Comparison of ENCODE assay signal across 22 cellular contexts in the genomic region with DNA sequence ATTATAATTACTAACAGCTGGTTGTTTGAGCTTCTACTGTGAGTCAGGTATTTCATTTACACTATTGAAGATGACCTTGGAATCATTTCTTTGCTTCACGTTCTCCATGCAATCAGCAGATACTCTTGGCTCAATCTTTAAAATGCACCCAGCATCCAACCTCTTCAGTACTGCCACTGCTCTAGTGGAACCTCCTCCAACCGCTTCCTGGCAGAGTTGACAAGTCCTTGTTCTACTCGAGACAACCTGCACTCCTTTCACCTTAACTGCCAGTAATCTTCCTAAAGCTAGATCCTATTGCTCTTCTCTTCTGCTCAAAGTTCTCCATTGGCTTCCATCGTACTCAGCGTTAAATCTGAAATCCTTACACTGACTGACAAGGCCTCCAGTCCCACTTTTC.
DNase-seq lines count a peak whose midpoint lies in the region; ATAC-seq and TF ChIP-seq lines count a peak whose summit lies in the region.
"Had no signal": no experiment of that assay in that cellular context is flagged by ENCODE, and none has a peak within 500 bp of the region (broad histone marks: within the 10 kb centered on the region; RNA-seq: fewer than 3 reads in every experiment).

No MANE protein-coding gene starts in this region.

- H3K27me3 ChIP-seq in Panc1 (ENCODE audit: control insufficient read depth, insufficient read depth, low read length) (no peaks in the 10 kb centered on the region), osteoblast (ENCODE audit: insufficient read depth, low read length) (no peaks in the 10 kb centered on the region), thyroid gland (no peaks in the 10 kb centered on the region)
- H3K27me3 ChIP-seq: BE2C, BLaER1 had no signal

- no peaks in the 10 kb centered on the region for H3K36me3 ChIP-seq in Panc1 (ENCODE audit: control insufficient read depth, insufficient read depth, low read length)
- no peaks in the 10 kb centered on the region for H3K36me3 ChIP-seq in osteoblast (ENCODE audit: insufficient read depth, low read length)
- H3K36me3 ChIP-seq in thyroid gland: no peaks in the 10 kb centered on the region
- H3K36me3 ChIP-seq: BE2C, BLaER1 had no signal

- peaks cover 5% of the 10 kb centered on the region for H3K4me1 ChIP-seq in Panc1 (ENCODE audit: control insufficient read depth, insufficient read depth, low read length)
- H3K4me1 ChIP-seq in osteoblast (ENCODE audit: insufficient read depth, low read length): peaks cover 27% of the 10 kb centered on the region
- H3K4me1 ChIP-seq in thyroid gland: peaks cover 19 to 25% of the 10 kb centered on the region in 2 donors
- H3K4me1 ChIP-seq: BE2C, BLaER1 had no signal

- POLR2A ChIA-PET in Panc1 (lab: Charles Lee): no interaction called here

- no peaks in the 10 kb centered on the region for H4K20me1 ChIP-seq in osteoblast (ENCODE audit: insufficient read depth, low read length)
- H4K20me1 ChIP-seq: BLaER1 had no signal

- in situ Hi-C loops in Panc1 (cut with HindIII; ENCODE audit: low pct_unique_long_range_greater_than_20kb, low sequenced_read_pairs): no loop called here

- BruUV-seq in Panc1 (replicated peaks; lab: Mats Ljungman, UMichigan): no TSS peak

- H2AFZ ChIP-seq in osteoblast (ENCODE audit: low read length): no peak overlapping the region

- no peak for TF ChIP-seq POLR2A in thyroid gland (IDR thresholded peaks at IDR 0.05)

- H3K4me3 ChIP-seq in Panc1 (ENCODE audit: low read depth in 2 of 2, low read length in 2 of 2) (no peak overlapping the region), osteoblast (ENCODE audit: insufficient read depth, low read length) (no peak overlapping the region), thyroid gland (replicated peaks in 1 of 3) (no peak overlapping the region)
- H3K4me3 ChIP-seq: BLaER1, GM12878 had no signal

- ATAC-seq in Panc1 (no peak), GM19397 (IDR thresholded peaks at IDR 0.05; ENCODE audit: unreplicated experiment) (no peak)
- ATAC-seq: GM12878 had no signal

- intact Hi-C loops in Panc1 (cut with micrococcal nuclease; ENCODE audit: unreplicated experiment) (no loop called here), thyroid gland (cut with DNase I) (no loop called here)

- TF ChIP-seq CTCF in Panc1 (IDR thresholded peaks at IDR 0.05) (no peak), osteoblast (IDR thresholded peaks at IDR 0.05; ENCODE audit: extremely low read depth, low read depth, low read length) (no peak), thyroid gland (IDR thresholded peaks at IDR 0.05) (no peak)

- H3K4me2 ChIP-seq in osteoblast (ENCODE audit: insufficient read depth, low read length): no peak overlapping the region
- H3K4me2 ChIP-seq: BLaER1 had no signal

- DNase-seq in Panc1 (ENCODE audit: low read depth, low spot score) (no peak), osteoblast (ENCODE audit: insufficient read length, low spot score, missing footprints) (peak; percentile 31), thyroid gland (peak; percentile 69 to 74), NCI-H1930 (lab: John Stamatoyannopoulos, UW) (no peak)
- DNase-seq: 8988T; ACHN; BE2C; C1 segment of cervical spinal cord; CD4-positive, alpha-beta memory T cell; CD4-positive, CD25-positive, alpha-beta regulatory T cell; CD8-positive, alpha-beta memory T cell; COR-L47; DMS 273 treated with DMSO at 0.1 percent for 48 hours; DMS153; DMS53; DMS79; DND-41; EL; GDM1 had no signal

- CTCF ChIA-PET in Panc1 (lab: Charles Lee): no interaction called here

- peak overlapping the region; percentile 21; the same call in 1 of the 2 replicates for H3K27ac ChIP-seq in Panc1 (ENCODE audit: low read length)
- no peak overlapping the region for H3K27ac ChIP-seq in osteoblast (ENCODE audit: low read depth, low read length)
- no peak overlapping the region for H3K27ac ChIP-seq in thyroid gland
- H3K27ac ChIP-seq: BLaER1 had no signal

- H3K9me3 ChIP-seq in Panc1 (ENCODE audit: control insufficient read depth, insufficient read depth, low read depth, low read length): no peaks in the 10 kb centered on the region
- H3K9me3 ChIP-seq in osteoblast (ENCODE audit: low read depth, low read length): no peaks in the 10 kb centered on the region
- no peaks in the 10 kb centered on the region for H3K9me3 ChIP-seq in thyroid gland
- H3K9me3 ChIP-seq: BE2C had no signal

- no peaks in the 10 kb centered on the region for H3K79me2 ChIP-seq in osteoblast (ENCODE audit: insufficient read depth, low read length)

- 47 to 58% methylated on average over 5 of the region's 5 CpGs for WGBS in thyroid gland, 2 donors

Comparison
In these comparisons a context has a peak if more than half of its experiments do, and no peak if none do; other contexts are left out.
1. DNase-seq: peak in osteoblast (single experiment) and thyroid gland (2 of 2); none in Panc1 (single experiment) and NCI-H1930 (0 of 2).